ENCODE assay signal across 2 cellular contexts in genomic region chr4:83009529-83009928, GRCh38.
TF ChIP-seq lines count a peak whose summit lies in the region.

No MANE protein-coding gene starts in this region.

TF ChIP-seq in SK-N-SH, 30 proteins besides CTCF, POLR2A, EP300 and RAD21 (continued from another document):
- TF ChIP-seq REST (IDR thresholded peaks at IDR 0.05; ENCODE audit: low read depth, low read length): no peak
- TF ChIP-seq MXI1 (IDR thresholded peaks at IDR 0.05; ENCODE audit: low read depth, low read length): no peak
- TF ChIP-seq NFIC (IDR thresholded peaks at IDR 0.05; ENCODE audit: borderline replicate concordance): no peak
- TF ChIP-seq ZBTB33 (IDR thresholded peaks at IDR 0.05; ENCODE audit: borderline replicate concordance, low read depth): no peak

TF ChIP-seq in SK-N-SH treated with all-trans-retinoic acid at 6 μM for 48 hours, 23 proteins besides CTCF, POLR2A, EP300 and RAD21 (continued from another document):
- TF ChIP-seq TSHZ2 (CRISPR knock-in tag; IDR thresholded peaks at IDR 0.05): no peak
